Comparison of ENCODE assay signal across 19 cellular contexts in the genomic region with DNA sequence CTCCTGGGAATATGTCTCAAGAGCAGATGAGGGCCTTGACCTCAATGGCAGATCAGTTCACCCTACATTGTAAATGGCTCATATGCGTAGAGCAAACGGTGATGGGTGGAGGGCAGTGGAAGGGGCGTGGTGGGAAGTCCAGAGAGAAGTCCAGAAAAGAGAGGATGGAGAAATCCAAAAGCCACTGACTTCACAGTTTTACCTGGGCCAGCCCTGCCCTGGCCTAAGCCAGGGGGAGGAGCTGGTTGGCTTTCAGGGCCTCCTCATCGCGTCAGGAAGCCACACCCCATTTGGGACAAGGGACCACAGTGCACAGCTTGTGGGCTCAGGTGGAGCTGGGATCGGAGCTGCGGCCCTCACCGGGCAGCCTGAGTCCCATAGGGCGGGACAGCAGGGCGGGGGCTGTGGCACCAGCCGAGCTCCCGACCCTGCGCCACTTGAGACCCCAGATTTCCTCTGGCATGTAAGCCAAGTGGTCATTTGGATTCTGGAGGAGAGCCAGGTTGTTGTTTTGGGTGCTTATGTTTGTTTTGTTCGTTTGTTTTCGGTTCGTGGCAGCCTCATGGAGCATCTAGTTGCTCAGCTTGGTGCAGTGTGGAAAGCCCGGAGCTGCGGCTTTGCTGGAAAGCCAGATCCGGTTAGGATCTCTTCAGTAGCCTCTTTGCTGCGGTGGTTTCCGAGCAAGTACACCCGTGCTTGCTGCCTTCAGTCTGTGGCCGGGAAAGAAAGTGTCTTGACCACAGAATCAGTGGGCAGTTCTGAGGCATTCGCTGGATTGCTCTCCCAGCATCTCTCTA. TPM values are rescaled to one million over a fixed set of nuclear protein-coding genes. Genes with fewer than 3 reads are reported as not detected.
DNase-seq lines count a peak whose midpoint lies in the region; ATAC-seq and TF ChIP-seq lines count a peak whose summit lies in the region.
"Had no signal": no experiment of that assay in that cellular context is flagged by ENCODE, and none has a peak within 500 bp of the region (broad histone marks: within the 10 kb centered on the region; RNA-seq: fewer than 3 reads in every experiment).

No MANE protein-coding gene starts in this region.

- no peaks in the 10 kb centered on the region for H3K9me3 ChIP-seq in SJCRH30 (replicated peaks)
- peaks cover 0 to 12% (median 0%) of the 10 kb centered on the region in 4 donors for H3K9me3 ChIP-seq in esophagus muscularis mucosa

- DNase-seq in GM23338 (ENCODE audit: low spot score): peak; percentile 75
- peak in 1 of 2 experiments; percentile 15 for DNase-seq in SJCRH30
- DNase-seq in fibroblast of villous mesenchyme (ENCODE audit: low read depth): peak; percentile 40
- DNase-seq in skeletal muscle cell (ENCODE audit: low read depth): no peak
- DNase-seq in NCI-H1092 (lab: John Stamatoyannopoulos, UW): no peak
- no peak for DNase-seq in esophagus muscularis mucosa (ENCODE audit: extremely low spot score)
- DNase-seq: activated naive CD4-positive, alpha-beta T cell treated with anti-CD3 and anti-CD28 coated beads, Interleukin-2, amount 50 U/mL, for 16 hours; CD4-positive, CD25-positive, alpha-beta regulatory T cell; dermis blood vessel endothelial cell; head of caudate nucleus; PC-3; stimulated activated CD4-positive, alpha-beta T cell treated with anti-CD3 and anti-CD28 coated beads, Interleukin-4, amount 100 ng/mL, for 24 hours; stimulated activated naive CD8-positive, alpha-beta T cell treated with anti-CD3 and anti-CD28 coated beads, Interleukin-15, amount 100 ng/mL, for 72 hours; T1000 had no signal

- H3F3A ChIP-seq in GM23338 (replicated peaks; ENCODE audit: low read depth): no peaks in the 10 kb centered on the region

- H2AFZ ChIP-seq in GM23338: peak overlapping the region; percentile 98

- no peak for TF ChIP-seq CTCF in GM23338 (conservative IDR thresholded peaks at IDR 0.05; ENCODE audit: low read depth in 2 of 2)
- TF ChIP-seq CTCF in fibroblast of villous mesenchyme (IDR thresholded peaks at IDR 0.05; ENCODE audit: insufficient read depth, low read depth, low read length): no peak
- TF ChIP-seq CTCF in esophagus muscularis mucosa (IDR thresholded peaks at IDR 0.05): no peak

- TF ChIP-seq POLR2A in esophagus muscularis mucosa (IDR thresholded peaks at IDR 0.05; ENCODE audit: low read depth): no peak

- 67% methylated on average over 21 of the region's 24 CpGs for WGBS in esophagus muscularis mucosa

- H3K27me3 ChIP-seq in GM23338 (ENCODE audit: insufficient read depth) (no peaks in the 10 kb centered on the region), SJCRH30 (no peaks in the 10 kb centered on the region), esophagus muscularis mucosa (peaks cover 0 to 32% (median 0%) of the 10 kb centered on the region in 4 donors)

- H3K4me1 ChIP-seq in GM23338 (ENCODE audit: insufficient read depth) (peaks cover 9% of the 10 kb centered on the region; the same call in 1 of the 2 replicates), SJCRH30 (no peaks in the 10 kb centered on the region), esophagus muscularis mucosa (no peaks in the 10 kb centered on the region)

- no peaks in the 10 kb centered on the region for H3K9me2 ChIP-seq in GM23338 (ENCODE audit: insufficient read depth)

- TF ChIP-seq EP300 in esophagus muscularis mucosa (IDR thresholded peaks at IDR 0.05): no peak

- H3K27ac ChIP-seq in GM23338 (ENCODE audit: low read depth) (no peak overlapping the region), SJCRH30 (no peak overlapping the region), esophagus muscularis mucosa (replicated peaks in 1 of 4) (no peak overlapping the region)

- H3K36me3 Mint-ChIP-seq in GM23338 (ENCODE audit: low read depth): no peaks in the 10 kb centered on the region

- no peaks in the 10 kb centered on the region for H3K9me3 Mint-ChIP-seq in GM23338

- H3K36me3 ChIP-seq in GM23338 (ENCODE audit: insufficient read depth) (no peaks in the 10 kb centered on the region), SJCRH30 (no peaks in the 10 kb centered on the region), esophagus muscularis mucosa (no peaks in the 10 kb centered on the region)

- no peaks in the 10 kb centered on the region for H4K20me1 ChIP-seq in GM23338 (replicated peaks; ENCODE audit: insufficient read depth)

- H3K4me1 Mint-ChIP-seq in GM23338: peaks cover 19% of the 10 kb centered on the region
- H3K4me1 Mint-ChIP-seq: CD4-positive, CD25-positive, alpha-beta regulatory T cell had no signal

- H3K4me2 ChIP-seq in GM23338: no peak overlapping the region

- H3K4me3 ChIP-seq in GM23338: no peak overlapping the region
- H3K4me3 ChIP-seq in SJCRH30: peak overlapping the region; percentile 24
- H3K4me3 ChIP-seq in fibroblast of villous mesenchyme (ENCODE audit: low read depth, low read length): no peak overlapping the region
- peak overlapping the region; percentile 9 for H3K4me3 ChIP-seq in skeletal muscle cell (ENCODE audit: low read depth, low read length)
- no peak overlapping the region for H3K4me3 ChIP-seq in esophagus muscularis mucosa

- no peak overlapping the region for H3K4me3 Mint-ChIP-seq in GM23338
- H3K4me3 Mint-ChIP-seq: CD4-positive, CD25-positive, alpha-beta regulatory T cell; stimulated activated naive CD8-positive, alpha-beta T cell treated with anti-CD3 and anti-CD28 coated beads, Interleukin-15, amount 100 ng/mL, for 72 hours had no signal

- no peaks in the 10 kb centered on the region for H3K79me2 ChIP-seq in GM23338 (replicated peaks; ENCODE audit: insufficient read depth)

- H3K27me3 Mint-ChIP-seq in GM23338 (ENCODE audit: insufficient read depth, low read depth, poor library complexity): peaks cover 3% of the 10 kb centered on the region

- H3K27ac Mint-ChIP-seq in GM23338: no peak overlapping the region; the same call in 1 of the 2 replicates
- H3K27ac Mint-ChIP-seq: CD4-positive, CD25-positive, alpha-beta regulatory T cell; IgD-negative memory B cell; stimulated activated naive CD8-positive, alpha-beta T cell treated with anti-CD3 and anti-CD28 coated beads, Interleukin-15, amount 100 ng/mL, for 72 hours had no signal

- ATAC-seq in GM23338 (peak; percentile 95), HG03342 (IDR thresholded peaks at IDR 0.05; ENCODE audit: unreplicated experiment) (no peak), GM19395 (IDR thresholded peaks at IDR 0.05; ENCODE audit: unreplicated experiment) (no peak)
- ATAC-seq: PC-3; stimulated activated naive CD8-positive, alpha-beta T cell treated with anti-CD3 and anti-CD28 coated beads, Interleukin-15, amount 100 ng/mL, for 72 hours had no signal

- intact Hi-C loops in esophagus muscularis mucosa (cut with DNase I): no loop called here

TF ChIP-seq in GM23338, 12 proteins besides CTCF, POLR2A, EP300 and RAD21 (continues in another document):
- TF ChIP-seq JUNB (IDR thresholded peaks at IDR 0.05; ENCODE audit: unreplicated experiment) (no peak), EZH2 (IDR thresholded peaks at IDR 0.05; ENCODE audit: low read depth, unreplicated experiment) (no peak), ZNF331 (CRISPR knock-in tag; IDR thresholded peaks at IDR 0.05; ENCODE audit: low read depth) (no peak), CREB1 (CRISPR knock-in tag; IDR thresholded peaks at IDR 0.05; ENCODE audit: low read depth) (no peak), ZNF114 (CRISPR knock-in tag; IDR thresholded peaks at IDR 0.05) (no peak)

RNA-seq across cellular contexts. Expression of gene RIOK1, which starts 42.2 kb away (rescaled TPM):
- total RNA-seq in GM23338 (2014; rRNA removed; shearing (Covaris generic)): 15.5 and 15.7 TPM in 2 replicates
- polyA plus RNA-seq in GM23338 (2016; fragmentation: Nextera tagmentation; extraction: Ambion mirVana): 26.4 and 34.3 TPM in 2 replicates
- 17.8 and 21.3 TPM in 2 replicates for total RNA-seq in SJCRH30 (2014; rRNA removed; shearing (Covaris generic))
- 15.8 and 24.2 TPM in 2 replicates for total RNA-seq in fibroblast of villous mesenchyme
- 10 to 100 TPM; 14.1 to 20.2 (median 17.5) TPM for total RNA-seq in esophagus muscularis mucosa

RNA-seq across cellular contexts. Expression of gene CAGE1, which starts 42.2 kb away (rescaled TPM):
- 0.07 and 0.08 TPM in 2 replicates for total RNA-seq in GM23338 (2014; rRNA removed; shearing (Covaris generic))
- 0.12 TPM in 1 of 2 replicates, not detected in the other for polyA plus RNA-seq in GM23338 (2016; fragmentation: Nextera tagmentation; extraction: Ambion mirVana)
- total RNA-seq in SJCRH30 (2014; rRNA removed; shearing (Covaris generic)): 0.16 TPM in 1 of 2 replicates, not detected in the other
- total RNA-seq in fibroblast of villous mesenchyme: under 0.01 TPM in 2 replicates
- total RNA-seq in esophagus muscularis mucosa: not detected
- total RNA-seq: posterior vena cava had no signal
- polyA plus RNA-seq: IgD-negative memory B cell, liver had no signal

Comparison
In these comparisons a context has a peak if more than half of its experiments do, and no peak if none do; other contexts are left out.
1. DNase-seq: peak in GM23338 (single experiment) and fibroblast of villous mesenchyme (single experiment); none in skeletal muscle cell (single experiment), NCI-H1092 (single experiment) and esophagus muscularis mucosa (single experiment).
2. H3K4me3 ChIP-seq: peak in SJCRH30 (single experiment) and skeletal muscle cell (single experiment); none in GM23338 (single experiment), fibroblast of villous mesenchyme (single experiment) and esophagus muscularis mucosa (0 of 4).